Comparison of ENCODE assay signal across 32 cellular contexts in genomic region chr7:111960909-111961440, GRCh38.
"Had no signal": no experiment of that assay in that cellular context is flagged by ENCODE, and none has a peak within 500 bp of the region (broad histone marks: within the 10 kb centered on the region; RNA-seq: fewer than 3 reads in every experiment).

No MANE protein-coding gene starts in this region.

- DNase-seq: activated CD4-positive, alpha-beta memory T cell treated with anti-CD3 and anti-CD28 coated beads, Interleukin-2, amount 10 ng/mL, durations not matched to agents 7 days and 5 days; activated CD4-positive, alpha-beta T cell treated with anti-CD3 and anti-CD28 coated beads for 1 hour; activated CD4-positive, alpha-beta T cell treated with anti-CD3 and anti-CD28 coated beads for 48 hours; activated CD4-positive, CD25-positive, alpha-beta regulatory T cell; activated CD8-positive, alpha-beta memory T cell treated with anti-CD3 and anti-CD28 coated beads for 24 hours; activated CD8-positive, alpha-beta memory T cell treated with anti-CD3 and anti-CD28 coated beads, Interleukin-2, amount 10 ng/mL, durations not matched to agents 7 days and 5 days; activated CD8-positive, alpha-beta memory T cell treated with anti-CD3 and anti-CD28 coated beads, Interleukin-2, amount 50 U/mL, for 48 hours; activated effector memory CD4-positive, alpha-beta T cell treated with Interleukin-2 at 50 U/mL for 16 hours; activated naive CD4-positive, alpha-beta T cell treated with anti-CD3 and anti-CD28 coated beads, Interleukin-2, amount 10 ng/mL, durations not matched to agents 7 days and 5 days; activated naive CD8-positive, alpha-beta T cell treated with anti-CD3 and anti-CD28 coated beads, Interleukin-2, amount 50 U/mL, for 24 hours; activated T-cell treated with anti-CD3 and anti-CD28 coated beads, Interleukin-2, amount 50 U/mL, for 48 hours; Kasumi-1; MG63; NCI-H1092; NCI-H1436 treated with DMSO at 0.1 percent for 48 hours; NCI-H187; NCI-H2029 treated with DMSO at 0.1 percent for 48 hours; NCI-H2107; NCI-H2171; NCI-H510A; NCI-H526; NCI-H748 treated with DMSO at 0.1 percent for 48 hours; NK-92 treated with Interleukin-12 subunit alpha and Interleukin-12 subunit beta, amount 100 ng/mL, for 24 hours; OCI-M1; Right ventricle myocardium superior; SW 1271; T-helper 1 cell; T-helper 2 cell; T-helper 9 cell; WERI-Rb-1 had no signal

- H3K4me3 Mint-ChIP-seq: activated CD4-positive, alpha-beta memory T cell treated with anti-CD3 and anti-CD28 coated beads, Interleukin-2, amount 10 ng/mL, durations not matched to agents 7 days and 5 days; activated CD8-positive, alpha-beta memory T cell treated with anti-CD3 and anti-CD28 coated beads, Interleukin-2, amount 10 ng/mL, durations not matched to agents 7 days and 5 days; activated naive CD4-positive, alpha-beta T cell treated with anti-CD3 and anti-CD28 coated beads, Interleukin-2, amount 10 ng/mL, durations not matched to agents 7 days and 5 days; activated naive CD8-positive, alpha-beta T cell; activated naive CD8-positive, alpha-beta T cell treated with anti-CD3 and anti-CD28 coated beads, Interleukin-2, amount 50 U/mL, for 24 hours; brain had no signal

- H3K27me3 Mint-ChIP-seq: activated CD4-positive, alpha-beta memory T cell treated with anti-CD3 and anti-CD28 coated beads, Interleukin-2, amount 10 ng/mL, durations not matched to agents 7 days and 5 days; activated naive CD4-positive, alpha-beta T cell treated with anti-CD3 and anti-CD28 coated beads, Interleukin-2, amount 10 ng/mL, durations not matched to agents 7 days and 5 days; brain had no signal

- H3K9me3 Mint-ChIP-seq: activated naive CD8-positive, alpha-beta T cell treated with anti-CD3 and anti-CD28 coated beads, Interleukin-2, amount 50 U/mL, for 24 hours had no signal

- H3K27ac Mint-ChIP-seq: activated CD4-positive, alpha-beta memory T cell treated with anti-CD3 and anti-CD28 coated beads, Interleukin-2, amount 10 ng/mL, durations not matched to agents 7 days and 5 days; activated CD8-positive, alpha-beta memory T cell treated with anti-CD3 and anti-CD28 coated beads, Interleukin-2, amount 10 ng/mL, durations not matched to agents 7 days and 5 days; activated naive CD4-positive, alpha-beta T cell treated with anti-CD3 and anti-CD28 coated beads, Interleukin-2, amount 10 ng/mL, durations not matched to agents 7 days and 5 days; activated naive CD8-positive, alpha-beta T cell; activated naive CD8-positive, alpha-beta T cell treated with anti-CD3 and anti-CD28 coated beads, Interleukin-2, amount 50 U/mL, for 24 hours; brain had no signal

- H3K4me1 Mint-ChIP-seq: activated CD4-positive, alpha-beta memory T cell treated with anti-CD3 and anti-CD28 coated beads, Interleukin-2, amount 10 ng/mL, durations not matched to agents 7 days and 5 days; activated CD8-positive, alpha-beta memory T cell treated with anti-CD3 and anti-CD28 coated beads, Interleukin-2, amount 10 ng/mL, durations not matched to agents 7 days and 5 days; activated naive CD4-positive, alpha-beta T cell treated with anti-CD3 and anti-CD28 coated beads, Interleukin-2, amount 10 ng/mL, durations not matched to agents 7 days and 5 days; activated naive CD8-positive, alpha-beta T cell treated with anti-CD3 and anti-CD28 coated beads, Interleukin-2, amount 50 U/mL, for 24 hours had no signal

- ATAC-seq: activated CD8-positive, alpha-beta memory T cell treated with anti-CD3 and anti-CD28 coated beads, Interleukin-2, amount 10 ng/mL, durations not matched to agents 7 days and 5 days; activated naive CD8-positive, alpha-beta T cell treated with anti-CD3 and anti-CD28 coated beads, Interleukin-2, amount 50 U/mL, for 24 hours had no signal

- H3K36me3 Mint-ChIP-seq: activated CD8-positive, alpha-beta memory T cell treated with anti-CD3 and anti-CD28 coated beads, Interleukin-2, amount 10 ng/mL, durations not matched to agents 7 days and 5 days; activated naive CD4-positive, alpha-beta T cell treated with anti-CD3 and anti-CD28 coated beads, Interleukin-2, amount 10 ng/mL, durations not matched to agents 7 days and 5 days; activated naive CD8-positive, alpha-beta T cell had no signal
